In the genomic region with DNA sequence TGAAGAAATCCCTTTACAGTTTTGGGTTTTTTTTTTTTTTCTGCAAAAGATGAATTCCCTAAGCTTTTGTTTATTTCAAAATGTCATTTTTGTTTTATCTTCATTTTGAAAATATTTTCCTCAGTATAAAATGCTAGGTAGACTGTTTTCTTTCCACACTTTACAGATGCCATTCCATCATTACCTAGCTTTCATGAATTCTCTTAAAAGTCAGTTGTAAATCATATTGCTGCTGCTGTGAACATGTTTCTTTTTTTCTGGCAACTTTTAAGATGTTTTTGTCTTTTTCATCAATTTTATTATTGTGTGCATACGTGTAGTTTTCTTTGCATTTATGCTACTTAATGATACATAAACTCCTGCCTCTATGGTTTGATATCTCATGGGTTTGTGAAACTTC, we compare ENCODE assay signal across 3 cellular contexts.
A peak's percentile ranks its signal among the peaks of the same experiment; 100 is the strongest.
TF ChIP-seq lines count a peak whose summit lies in the region.

No MANE protein-coding gene starts in this region.

TF ChIP-seq in HepG2, 621 proteins besides CTCF, POLR2A, EP300 and RAD21:
- TF ChIP-seq HNRNPL (IDR thresholded peaks at IDR 0.05; ENCODE audit: low read depth, low read length) (no peak), ZNF263 (CRISPR knock-in tag; IDR thresholded peaks at IDR 0.05) (no peak), ZNF317 (CRISPR knock-in tag; IDR thresholded peaks at IDR 0.05) (0 out of 2 replicates have a peak, but pooled peaks have one; percentile 45)
TF ChIP-seq in HepG2: peak in this region for 1.

TF ChIP-seq in WTC11, 78 proteins besides CTCF, POLR2A, EP300 and RAD21:
- TF ChIP-seq ATF1 (CRISPR knock-in tag; IDR thresholded peaks at IDR 0.05) (no peak), ZNF317 (CRISPR knock-in tag; IDR thresholded peaks at IDR 0.05; ENCODE audit: borderline replicate concordance, low read depth) (peak; percentile 90)
- TF ChIP-seq, protein P1, sequence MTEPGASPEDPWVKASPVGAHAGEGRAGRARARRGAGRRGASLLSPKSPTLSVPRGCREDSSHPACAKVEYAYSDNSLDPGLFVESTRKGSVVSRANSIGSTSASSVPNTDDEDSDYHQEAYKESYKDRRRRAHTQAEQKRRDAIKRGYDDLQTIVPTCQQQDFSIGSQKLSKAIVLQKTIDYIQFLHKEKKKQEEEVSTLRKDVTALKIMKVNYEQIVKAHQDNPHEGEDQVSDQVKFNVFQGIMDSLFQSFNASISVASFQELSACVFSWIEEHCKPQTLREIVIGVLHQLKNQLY (CRISPR knock-in tag; IDR thresholded peaks at IDR 0.05): no peak

TF ChIP-seq in K562, 482 proteins besides CTCF, POLR2A, EP300 and RAD21:
- TF ChIP-seq ZFP30 (CRISPR knock-in tag; IDR thresholded peaks at IDR 0.05; ENCODE audit: borderline replicate concordance) (no peak), ZNF316 (IDR thresholded peaks at IDR 0.05) (peak; percentile 11; the same call in 1 of the 2 replicates)
